18 cellular contexts compared by ENCODE assay signal in genomic region chr9:133476036-133476435, GRCh38. TPM values are rescaled to one million over a fixed set of nuclear protein-coding genes. Genes with fewer than 3 reads are reported as not detected.
DNase-seq lines count a peak whose midpoint lies in the region; ATAC-seq, FAIRE-seq and TF ChIP-seq lines count a peak whose summit lies in the region.
"Had no signal": no experiment of that assay in that cellular context is flagged by ENCODE, and none has a peak within 500 bp of the region (broad histone marks: within the 10 kb centered on the region; RNA-seq: fewer than 3 reads in every experiment).

No MANE protein-coding gene starts in this region.

- TSS peak; percentile 40 for BruUV-seq in GM12878 (replicated peaks; lab: Mats Ljungman, UMichigan)
- no TSS peak for BruUV-seq in mammary epithelial cell (replicated peaks; lab: Mats Ljungman, UMichigan)

- TF ChIP-seq POLR2A in GM12878 (IDR thresholded peaks at IDR 0.05; ENCODE audit: low read depth, low read length), result no peak

- H3K27me3 ChIP-seq in GM12878 (replicated peaks in 1 of 2; ENCODE audit: control insufficient read depth in 2 of 2, insufficient read depth in 2 of 2, low read length in 1 of 2), result no peaks in the 10 kb centered on the region
- no peaks in the 10 kb centered on the region for H3K27me3 ChIP-seq in mammary epithelial cell (ENCODE audit: insufficient read depth, low read length)
- H3K27me3 ChIP-seq: SJCRH30 had no signal

- peaks cover 15% of the 10 kb centered on the region for H3K4me1 ChIP-seq in GM12878 (ENCODE audit: control insufficient read depth, insufficient read depth, low read length)
- H3K4me1 ChIP-seq in mucosa of descending colon (ENCODE audit: low read depth), result peaks cover 23% of the 10 kb centered on the region
- H3K4me1 ChIP-seq in mammary epithelial cell (ENCODE audit: insufficient read depth, low read length), result peaks cover 23% of the 10 kb centered on the region

- POLR2A ChIA-PET in GM12878 (lab: Charles Lee) (interaction anchor here (4.0 kb wide), 1 partner anchor 16 kb away, joined by 27 read pairs; the partner anchor contains the start of gene CACFD1), T-cell (lab: Charles Lee) (no interaction called here)

- H3K27ac ChIP-seq in GM12878 (ENCODE audit: control insufficient read depth, insufficient read depth), result 0 out of 2 replicates have a peak overlapping the region, but pooled peaks have one; percentile 83
- H3K27ac ChIP-seq in mammary epithelial cell (ENCODE audit: insufficient read depth, low read depth, low read length), result no peak overlapping the region
- H3K27ac ChIP-seq: PC-9, SJCRH30 had no signal

- dilution Hi-C loops in mammary epithelial cell (cut with HindIII; ENCODE audit: low sequenced_read_pairs), result no loop called here

- peak overlapping the region; percentile 74 for H3K4me2 ChIP-seq in GM12878 (ENCODE audit: control insufficient read depth, insufficient read depth)
- H3K4me2 ChIP-seq in mammary epithelial cell (ENCODE audit: insufficient read depth, low read depth, low read length), result no peak overlapping the region
- H3K4me2 ChIP-seq: PC-9 had no signal

- ATAC-seq in natural killer cell treated with Interleukin-12 subunit alpha and Interleukin-12 subunit beta and Interleukin-15 and Interleukin-18, amount 100 ng/mL, for 72 hours, result no peak
- ATAC-seq in natural killer cell (no peak), GM12878 (no peak), mucosa of descending colon (no peak), T-cell (replicated peaks in 1 of 4) (no peak)
- ATAC-seq: CD8-positive, alpha-beta T cell had no signal

- CTCF ChIA-PET in GM12878 (lab: Yijun Ruan, JAX) (no interaction called here), mammary epithelial cell (lab: Charles Lee; ENCODE audit: low non-redundant PET) (no interaction called here), T-cell (lab: Charles Lee) (no interaction called here)

- no peaks in the 10 kb centered on the region for H3K9me3 ChIP-seq in GM12878 (replicated peaks; ENCODE audit: control insufficient read depth, insufficient read depth, low read length)
- no peaks in the 10 kb centered on the region for H3K9me3 ChIP-seq in mucosa of descending colon
- no peaks in the 10 kb centered on the region for H3K9me3 ChIP-seq in mammary epithelial cell (replicated peaks; ENCODE audit: insufficient read depth, low read length)
- H3K9me3 ChIP-seq: SJCRH30 had no signal

- H2AFZ ChIP-seq in GM12878 (ENCODE audit: control insufficient read depth, low read depth, low read length) (no peak overlapping the region), mammary epithelial cell (ENCODE audit: low read depth, low read length) (no peak overlapping the region)
- H2AFZ ChIP-seq: PC-9 had no signal

- H3K36me3 ChIP-seq in GM12878 (ENCODE audit: control insufficient read depth in 2 of 2, insufficient read depth in 2 of 2, low read length in 1 of 2) (peaks cover 9 to 24% of the 10 kb centered on the region in 2 experiments; a peak in 3 of 4 replicates), mucosa of descending colon (ENCODE audit: low read depth) (no peaks in the 10 kb centered on the region), mammary epithelial cell (ENCODE audit: insufficient read depth, low read length) (peaks cover 3% of the 10 kb centered on the region)

- H3K4me3 ChIP-seq in GM12878, result 0 out of 2 replicates have a peak overlapping the region, but pooled peaks have one; percentile 94
- no peak overlapping the region for H3K4me3 ChIP-seq in mucosa of descending colon
- no peak overlapping the region for H3K4me3 ChIP-seq in mammary epithelial cell (replicated peaks in 1 of 3; ENCODE audit: insufficient read depth in 1 of 3, low read depth in 2 of 3, low read length in 3 of 3)
- H3K4me3 ChIP-seq: PC-9, SJCRH30 had no signal

- in situ Hi-C loops in GM12878 (cut with MboI), result no loop called here
- in situ Hi-C loops in mammary epithelial cell (cut with MboI; ENCODE audit: low sequenced_read_pairs in 2 of 2), result no loop called here

- DNase-seq in natural killer cell treated with Interleukin-12 subunit alpha and Interleukin-12 subunit beta and Interleukin-15 and Interleukin-18, amount 100 ng/mL, for 72 hours (ENCODE audit: low spot score), result no peak
- no peak for DNase-seq in natural killer cell
- DNase-seq in GM12878 (ENCODE audit: low read depth, low spot score), result no peak
- peak in 2 of 3 donors; percentile 26 to 47 for DNase-seq in mucosa of descending colon
- DNase-seq in mammary epithelial cell, result no peak
- no peak for DNase-seq in T-cell
- DNase-seq in NCI-H226, result no peak
- DNase-seq in iPS-NIHi11 (ENCODE audit: low spot score), result no peak
- DNase-seq: 8988T; CD8-positive, alpha-beta T cell; HFFc6; KBM-7; NCI-H2029; NCI-H526; PC-9; SJCRH30 had no signal

- H3K36me3 Mint-ChIP-seq in natural killer cell treated with Interleukin-12 subunit alpha and Interleukin-12 subunit beta and Interleukin-15 and Interleukin-18, amount 100 ng/mL, for 72 hours, result no peaks in the 10 kb centered on the region
- H3K36me3 Mint-ChIP-seq in natural killer cell, result no peaks in the 10 kb centered on the region
- no peaks in the 10 kb centered on the region for H3K36me3 Mint-ChIP-seq in T-cell

- RAD21 ChIA-PET in GM12878 (lab: Charles Lee; ENCODE audit: unreplicated experiment), result interaction anchor here (0.9 kb wide), 1 partner anchor 15 kb away, joined by 3 read pairs; no protein-coding TSS in a partner anchor

- peaks cover 30% of the 10 kb centered on the region for H3K79me2 ChIP-seq in GM12878 (ENCODE audit: control insufficient read depth, insufficient read depth, low read length)
- peaks cover 35% of the 10 kb centered on the region for H3K79me2 ChIP-seq in mammary epithelial cell (ENCODE audit: insufficient read depth, low read length)

- peaks cover 0 to 13% of the 10 kb centered on the region in 2 donors for H3K4me1 Mint-ChIP-seq in natural killer cell treated with Interleukin-12 subunit alpha and Interleukin-12 subunit beta and Interleukin-15 and Interleukin-18, amount 100 ng/mL, for 72 hours (ENCODE audit: low read depth in 2 of 2)
- H3K4me1 Mint-ChIP-seq in natural killer cell (peaks cover 9 to 15% of the 10 kb centered on the region in 2 donors), T-cell (peaks cover 6 to 15% (median 8%) of the 10 kb centered on the region in 3 donors)

- H3K27me3 Mint-ChIP-seq in natural killer cell treated with Interleukin-12 subunit alpha and Interleukin-12 subunit beta and Interleukin-15 and Interleukin-18, amount 100 ng/mL, for 72 hours, result no peaks in the 10 kb centered on the region
- no peaks in the 10 kb centered on the region for H3K27me3 Mint-ChIP-seq in natural killer cell (ENCODE audit: low read depth in 2 of 2)
- no peaks in the 10 kb centered on the region for H3K27me3 Mint-ChIP-seq in T-cell

- no peak for TF ChIP-seq RAD21 in GM12878 (IDR thresholded peaks at IDR 0.05; ENCODE audit: insufficient read depth, low read depth, low read length)

- H3K4me3 Mint-ChIP-seq in natural killer cell treated with Interleukin-12 subunit alpha and Interleukin-12 subunit beta and Interleukin-15 and Interleukin-18, amount 100 ng/mL, for 72 hours, result peak overlapping the region; percentile 50
- H3K4me3 Mint-ChIP-seq in natural killer cell (no peak overlapping the region), T-cell (no peak overlapping the region)
- H3K4me3 Mint-ChIP-seq: CD8-positive, alpha-beta T cell; HFFc6 had no signal

- FAIRE-seq in GM12878 (lab: Jason Lieb, UNC), result no peak

- intact Hi-C loops in natural killer cell (cut with micrococcal nuclease), result no loop called here
- intact Hi-C loops in GM12878 (cut with micrococcal nuclease; ENCODE audit: unreplicated experiment), result loop anchor here (5.0 kb wide), 2 partner anchors 59 to 129 kb away; partner anchors contain the start of genes MED22, REXO4 and RPL7A
- intact Hi-C loops in mucosa of descending colon (cut with DNase I, micrococcal nuclease), result no loop called here
- intact Hi-C loops in mammary epithelial cell (cut with micrococcal nuclease), result loop anchor here (5.0 kb wide), 1 partner anchor 124 kb away; no protein-coding TSS in a partner anchor

- TF ChIP-seq EP300 in GM12878 (IDR thresholded peaks at IDR 0.05; ENCODE audit: borderline replicate concordance in 1 of 2, control insufficient read depth in 1 of 2, low read depth in 2 of 2, low read length in 2 of 2), result no peak

- H3K9ac ChIP-seq in GM12878 (ENCODE audit: control insufficient read depth, insufficient read depth, low read length), result no peak overlapping the region; the same call in 1 of the 2 replicates
- H3K9ac ChIP-seq in mammary epithelial cell (ENCODE audit: insufficient read depth, low read length), result no peak overlapping the region

- SMC1A ChIA-PET in GM12878 (lab: Charles Lee; ENCODE audit: uncharacterized antibody, unreplicated experiment), result interaction anchor here (0.7 to 1.1 kb wide), 2 partner anchors 16 to 57 kb away, joined by 3 to 5 read pairs; partner anchors contain the start of gene CACFD1

- WGBS in GM12878 (ENCODE audit: insufficient coverage, insufficient replicate concordance, low lambda C conversion rate, missing lambda C conversion rate), result 96% methylated on average over 14 of the region's 14 CpGs
- 94% methylated on average over 11 of the region's 14 CpGs for WGBS in mammary epithelial cell (ENCODE audit: low coverage, missing lambda C conversion rate)

- TF ChIP-seq CTCF in natural killer cell (IDR thresholded peaks at IDR 0.05) (no peak), GM12878 (IDR thresholded peaks at IDR 0.05 in 2 of 3, conservative IDR thresholded peaks at IDR 0.05 in 1 of 3; ENCODE audit: control insufficient read depth in 2 of 3, extremely low read depth in 1 of 3, insufficient read depth in 1 of 3, low read depth in 3 of 3, low read length in 3 of 3) (no peak), mucosa of descending colon (IDR thresholded peaks at IDR 0.05) (no peak), mammary epithelial cell (conservative IDR thresholded peaks at IDR 0.05 in 1 of 2, IDR thresholded peaks at IDR 0.05 in 1 of 2; ENCODE audit: extremely low read depth in 1 of 2, insufficient read depth in 1 of 2, low read depth in 1 of 2, low read length in 2 of 2) (no peak)

- no peaks in the 10 kb centered on the region for H3K9me3 Mint-ChIP-seq in natural killer cell treated with Interleukin-12 subunit alpha and Interleukin-12 subunit beta and Interleukin-15 and Interleukin-18, amount 100 ng/mL, for 72 hours
- H3K9me3 Mint-ChIP-seq in natural killer cell (no peaks in the 10 kb centered on the region), T-cell (no peaks in the 10 kb centered on the region)
- H3K9me3 Mint-ChIP-seq: CD8-positive, alpha-beta T cell; HFFc6 had no signal

- peak overlapping the region in 1 of 2 donors; percentile 83 for H3K27ac Mint-ChIP-seq in natural killer cell treated with Interleukin-12 subunit alpha and Interleukin-12 subunit beta and Interleukin-15 and Interleukin-18, amount 100 ng/mL, for 72 hours
- no peak overlapping the region for H3K27ac Mint-ChIP-seq in natural killer cell
- H3K27ac Mint-ChIP-seq in T-cell, result no peak overlapping the region
- H3K27ac Mint-ChIP-seq: CD8-positive, alpha-beta T cell; HFFc6 had no signal

- H4K20me1 ChIP-seq in GM12878 (ENCODE audit: control insufficient read depth, insufficient read depth), result peaks cover 3% of the 10 kb centered on the region; the same call in 1 of the 2 replicates
- no peaks in the 10 kb centered on the region for H4K20me1 ChIP-seq in mammary epithelial cell (ENCODE audit: insufficient read depth, low read length)

RNA-seq across cellular contexts. Expression of gene SLC2A6, which starts 2.9 kb away (rescaled TPM):
- total RNA-seq in natural killer cell treated with Interleukin-12 subunit alpha and Interleukin-12 subunit beta and Interleukin-15 and Interleukin-18, amount 100 ng/mL, for 72 hours, result 10 to 100 TPM; 15.0 to 42.3 TPM
- total RNA-seq in natural killer cell (10 to 100 TPM in 2 of 3 donors, 1 to 10 TPM in 1; 5.0 to 20.1 (median 18.5) TPM), GM12878 (2014; rRNA removed) (30.4 and 32.4 TPM in 2 replicates), GM12878 (2014; rRNA removed; fragmentation: Illumina TruSeq; extraction: Trizol) (8.3 and 9.4 TPM in 2 replicates), GM12878 (2021) (34.1 and 36.4 TPM in 2 replicates), mucosa of descending colon (1 to 10 TPM; 2.6 to 5.3 (median 2.8) TPM), mammary epithelial cell (10 to 100 TPM; 24.7 to 31.3 TPM), T-cell (1 to 10 TPM; 3.6 to 6.1 (median 4.9) TPM)
- total RNA-seq in GM12878 (2013; cell fraction: nucleolus; rRNA removed), result 74.1 and 77.8 TPM in 2 replicates
- polyA plus RNA-seq in GM12878 (2011; ENCODE audit: low read depth), result 4.8 TPM
- polyA plus RNA-seq in GM12878 (2011; rRNA removed) (4.3 and 11.7 TPM in 2 replicates), GM12878 (2014; fragmentation: Illumina TruSeq; extraction: Trizol) (4.3 and 6.6 TPM in 2 replicates), GM12878 (2014; fragmentation: Nextera tagmentation; extraction: Ambion mirVana) (1 to 10 TPM; 1.1 to 6.1 TPM), GM12878 (2014; rRNA removed) (37.9 and 44.7 TPM in 2 replicates), GM12878 (2016; fragmentation: Nextera tagmentation; extraction: Ambion mirVana) (10 to 100 TPM; 24.8 to 28.0 TPM), mammary epithelial cell (31.1 TPM)
- 15.7 and 29.5 TPM in 2 replicates for polyA plus RNA-seq in GM12878 (2011; cell fraction: cytosol; rRNA removed)
- 26.2 and 33.5 TPM in 2 replicates for polyA plus RNA-seq in GM12878 (2011; cell fraction: nucleus; rRNA removed)
- 15.2 and 16.5 TPM in 2 replicates for polyA plus RNA-seq in GM12878 (2012)
- 11.8 and 29.6 TPM in 2 replicates for polyA minus RNA-seq in GM12878 (2011; rRNA and poly(A)+ RNA removed)
- polyA minus RNA-seq in GM12878 (2011; cell fraction: cytosol; rRNA and poly(A)+ RNA removed), result 13.6 and 14.0 TPM in 2 replicates
- polyA minus RNA-seq in GM12878 (2011; cell fraction: nucleus; rRNA and poly(A)+ RNA removed), result 38.4 and 46.0 TPM in 2 replicates
- polyA minus RNA-seq in mammary epithelial cell, result 16.3 TPM

RNA-seq across cellular contexts. Expression of gene CACFD1, which starts 16.3 kb away (rescaled TPM):
- total RNA-seq in natural killer cell treated with Interleukin-12 subunit alpha and Interleukin-12 subunit beta and Interleukin-15 and Interleukin-18, amount 100 ng/mL, for 72 hours, result 1 to 10 TPM; 2.4 to 7.0 TPM
- total RNA-seq in natural killer cell (1 to 10 TPM; 4.5 to 8.3 (median 5.4) TPM), GM12878 (2014; rRNA removed) (1.6 and 2.3 TPM in 2 replicates), GM12878 (2014; rRNA removed; fragmentation: Illumina TruSeq; extraction: Trizol) (0.45 and 0.64 TPM in 2 replicates), GM12878 (2021) (2.7 and 4.0 TPM in 2 replicates), mucosa of descending colon (10 to 100 TPM; 42.7 to 84.2 (median 54.1) TPM), mammary epithelial cell (1 to 10 TPM; 4.4 to 6.8 TPM), T-cell (1 to 10 TPM; 2.6 to 5.2 (median 3.7) TPM)
- 8.8 and 9.0 TPM in 2 replicates for total RNA-seq in GM12878 (2013; cell fraction: nucleolus; rRNA removed)
- polyA plus RNA-seq in GM12878 (2011; ENCODE audit: low read depth), result 0.87 TPM
- polyA plus RNA-seq in GM12878 (2011; rRNA removed) (2.7 and 5.8 TPM in 2 replicates), GM12878 (2014; fragmentation: Illumina TruSeq; extraction: Trizol) (0.14 and 0.35 TPM in 2 replicates), GM12878 (2014; fragmentation: Nextera tagmentation; extraction: Ambion mirVana) (under 1 TPM in 1 of 2 experiments, not detected in 1; 0.09 TPM), GM12878 (2014; rRNA removed) (1.4 and 3.6 TPM in 2 replicates), GM12878 (2016; fragmentation: Nextera tagmentation; extraction: Ambion mirVana) (1 to 10 TPM in 1 of 2 experiments, under 1 TPM in 1; 0.98 to 1.4 TPM), mammary epithelial cell (2.3 TPM)
- polyA plus RNA-seq in GM12878 (2011; cell fraction: cytosol; rRNA removed), result 5.2 and 7.4 TPM in 2 replicates
- 11.7 and 14.1 TPM in 2 replicates for polyA plus RNA-seq in GM12878 (2011; cell fraction: nucleus; rRNA removed)
- 2.4 and 2.6 TPM in 2 replicates for polyA plus RNA-seq in GM12878 (2012)
- 5.6 and 10.7 TPM in 2 replicates for polyA minus RNA-seq in GM12878 (2011; rRNA and poly(A)+ RNA removed)
- polyA minus RNA-seq in GM12878 (2011; cell fraction: cytosol; rRNA and poly(A)+ RNA removed), result 3.0 and 4.4 TPM in 2 replicates
- 11.6 and 16.0 TPM in 2 replicates for polyA minus RNA-seq in GM12878 (2011; cell fraction: nucleus; rRNA and poly(A)+ RNA removed)
- 19.3 TPM for polyA minus RNA-seq in mammary epithelial cell

RNA-seq across cellular contexts. Expression of gene MYMK, which starts 48.7 kb away (rescaled TPM):
- not detected for total RNA-seq in natural killer cell treated with Interleukin-12 subunit alpha and Interleukin-12 subunit beta and Interleukin-15 and Interleukin-18, amount 100 ng/mL, for 72 hours
- total RNA-seq in natural killer cell (not detected), GM12878 (2014; rRNA removed) (not detected in 2 replicates), GM12878 (2014; rRNA removed; fragmentation: Illumina TruSeq; extraction: Trizol) (not detected in 2 replicates), GM12878 (2021) (not detected in 2 replicates), mucosa of descending colon (not detected), mammary epithelial cell (not detected), T-cell (not detected)
- not detected in 2 replicates for total RNA-seq in GM12878 (2013; cell fraction: nucleolus; rRNA removed)
- not detected for polyA plus RNA-seq in GM12878 (2011; ENCODE audit: low read depth)
- polyA plus RNA-seq in GM12878 (2011; rRNA removed) (not detected in 2 replicates), GM12878 (2014; fragmentation: Illumina TruSeq; extraction: Trizol) (not detected in 2 replicates), GM12878 (2014; fragmentation: Nextera tagmentation; extraction: Ambion mirVana) (not detected), GM12878 (2014; rRNA removed) (not detected in 2 replicates), GM12878 (2016; fragmentation: Nextera tagmentation; extraction: Ambion mirVana) (not detected), mammary epithelial cell (not detected)
- not detected in 2 replicates for polyA plus RNA-seq in GM12878 (2011; cell fraction: cytosol; rRNA removed)
- polyA plus RNA-seq in GM12878 (2011; cell fraction: nucleus; rRNA removed), result not detected in 2 replicates
- not detected in 2 replicates for polyA plus RNA-seq in GM12878 (2012)
- polyA minus RNA-seq in GM12878 (2011; rRNA and poly(A)+ RNA removed), result not detected in 2 replicates
- polyA minus RNA-seq in GM12878 (2011; cell fraction: cytosol; rRNA and poly(A)+ RNA removed), result not detected in 2 replicates
- polyA minus RNA-seq in GM12878 (2011; cell fraction: nucleus; rRNA and poly(A)+ RNA removed), result not detected in 2 replicates
- polyA minus RNA-seq in mammary epithelial cell, result not detected
- total RNA-seq: CD8-positive, alpha-beta T cell; H4; HFFc6; PC-9 had no signal
- polyA plus RNA-seq: BJ had no signal

RNA-seq across cellular contexts. Expression of gene ADAMTS13, which starts 53.9 kb away (rescaled TPM):
- 1 to 10 TPM in 1 of 2 donors, under 1 TPM in 1; 0.67 to 1.1 TPM for total RNA-seq in natural killer cell treated with Interleukin-12 subunit alpha and Interleukin-12 subunit beta and Interleukin-15 and Interleukin-18, amount 100 ng/mL, for 72 hours
- 1 to 10 TPM; 2.3 to 3.0 (median 2.8) TPM for total RNA-seq in natural killer cell
- total RNA-seq in GM12878 (2013; cell fraction: nucleolus; rRNA removed), result 3.1 and 3.2 TPM in 2 replicates
- total RNA-seq in GM12878 (2014; rRNA removed), result 0.28 and 0.33 TPM in 2 replicates
- 0.18 and 0.28 TPM in 2 replicates for total RNA-seq in GM12878 (2014; rRNA removed; fragmentation: Illumina TruSeq; extraction: Trizol)
- total RNA-seq in GM12878 (2021), result 1.2 and 2.0 TPM in 2 replicates
- polyA plus RNA-seq in GM12878 (2011; ENCODE audit: low read depth), result 1.1 TPM
- 0.82 and 1.7 TPM in 2 replicates for polyA plus RNA-seq in GM12878 (2011; rRNA removed)
- 1.3 and 2.1 TPM in 2 replicates for polyA plus RNA-seq in GM12878 (2011; cell fraction: cytosol; rRNA removed)
- polyA plus RNA-seq in GM12878 (2011; cell fraction: nucleus; rRNA removed), result 14.0 and 17.9 TPM in 2 replicates
- 2.4 and 2.6 TPM in 2 replicates for polyA plus RNA-seq in GM12878 (2012)
- 0.22 and 0.28 TPM in 2 replicates for polyA plus RNA-seq in GM12878 (2014; fragmentation: Illumina TruSeq; extraction: Trizol)
- polyA plus RNA-seq in GM12878 (2014; fragmentation: Nextera tagmentation; extraction: Ambion mirVana), result under 1 TPM; 0.08 to 0.15 TPM
- 1.2 and 2.4 TPM in 2 replicates for polyA plus RNA-seq in GM12878 (2014; rRNA removed)
- under 1 TPM; 0.28 to 0.37 TPM for polyA plus RNA-seq in GM12878 (2016; fragmentation: Nextera tagmentation; extraction: Ambion mirVana)
- polyA minus RNA-seq in GM12878 (2011; rRNA and poly(A)+ RNA removed), result 0.88 and 1.5 TPM in 2 replicates
- polyA minus RNA-seq in GM12878 (2011; cell fraction: cytosol; rRNA and poly(A)+ RNA removed), result 0.40 and 0.83 TPM in 2 replicates
- 1.8 and 1.9 TPM in 2 replicates for polyA minus RNA-seq in GM12878 (2011; cell fraction: nucleus; rRNA and poly(A)+ RNA removed)
- total RNA-seq in mucosa of descending colon, result 1 to 10 TPM; 3.3 to 5.0 (median 3.6) TPM
- total RNA-seq in mammary epithelial cell, result 1 to 10 TPM; 2.0 to 5.2 TPM
- polyA plus RNA-seq in mammary epithelial cell, result 1.8 TPM
- polyA minus RNA-seq in mammary epithelial cell, result 1.9 TPM
- total RNA-seq in T-cell, result 1 to 10 TPM; 1.3 to 3.3 (median 2.4) TPM

RNA-seq across cellular contexts. Expression of gene REXO4, which starts 58.2 kb away (rescaled TPM):
- 10 to 100 TPM; 34.3 to 55.1 TPM for total RNA-seq in natural killer cell treated with Interleukin-12 subunit alpha and Interleukin-12 subunit beta and Interleukin-15 and Interleukin-18, amount 100 ng/mL, for 72 hours
- 10 to 100 TPM; 14.2 to 21.6 (median 18.8) TPM for total RNA-seq in natural killer cell
- total RNA-seq in GM12878 (2013; cell fraction: nucleolus; rRNA removed), result 28.7 and 29.1 TPM in 2 replicates
- total RNA-seq in GM12878 (2014; rRNA removed), result 31.5 and 33.3 TPM in 2 replicates
- total RNA-seq in GM12878 (2014; rRNA removed; fragmentation: Illumina TruSeq; extraction: Trizol), result 16.5 and 20.9 TPM in 2 replicates
- total RNA-seq in GM12878 (2021), result 42.1 and 43.9 TPM in 2 replicates
- 12.9 TPM for polyA plus RNA-seq in GM12878 (2011; ENCODE audit: low read depth)
- polyA plus RNA-seq in GM12878 (2011; rRNA removed), result 23.8 and 27.7 TPM in 2 replicates
- polyA plus RNA-seq in GM12878 (2011; cell fraction: cytosol; rRNA removed), result 30.9 and 39.6 TPM in 2 replicates
- polyA plus RNA-seq in GM12878 (2011; cell fraction: nucleus; rRNA removed), result 23.1 and 30.9 TPM in 2 replicates
- 22.7 and 26.6 TPM in 2 replicates for polyA plus RNA-seq in GM12878 (2012)
- polyA plus RNA-seq in GM12878 (2014; fragmentation: Illumina TruSeq; extraction: Trizol), result 16.4 and 24.8 TPM in 2 replicates
- 1 to 10 TPM; 2.7 to 8.4 TPM for polyA plus RNA-seq in GM12878 (2014; fragmentation: Nextera tagmentation; extraction: Ambion mirVana)
- 37.9 and 39.6 TPM in 2 replicates for polyA plus RNA-seq in GM12878 (2014; rRNA removed)
- 10 to 100 TPM; 34.0 to 38.9 TPM for polyA plus RNA-seq in GM12878 (2016; fragmentation: Nextera tagmentation; extraction: Ambion mirVana)
- polyA minus RNA-seq in GM12878 (2011; rRNA and poly(A)+ RNA removed), result 18.3 and 28.3 TPM in 2 replicates
- polyA minus RNA-seq in GM12878 (2011; cell fraction: cytosol; rRNA and poly(A)+ RNA removed), result 12.6 and 13.8 TPM in 2 replicates
- 8.9 and 15.5 TPM in 2 replicates for polyA minus RNA-seq in GM12878 (2011; cell fraction: nucleus; rRNA and poly(A)+ RNA removed)
- 10 to 100 TPM; 18.7 to 26.0 (median 20.1) TPM for total RNA-seq in mucosa of descending colon
- total RNA-seq in mammary epithelial cell, result 10 to 100 TPM; 14.8 to 33.1 TPM
- 27.9 TPM for polyA plus RNA-seq in mammary epithelial cell
- 14.7 TPM for polyA minus RNA-seq in mammary epithelial cell
- total RNA-seq in T-cell, result 10 to 100 TPM; 23.6 to 44.5 (median 34.9) TPM

Comparison
In these comparisons a context has a peak if more than half of its experiments do, and no peak if none do; other contexts are left out.
1. DNase-seq: peak in mucosa of descending colon (2 of 3); none in natural killer cell treated with Interleukin-12 subunit alpha and Interleukin-12 subunit beta and Interleukin-15 and Interleukin-18, amount 100 ng/mL, for 72 hours (single experiment), natural killer cell (single experiment), GM12878 (single experiment), mammary epithelial cell (single experiment), T-cell (0 of 34), NCI-H226 (single experiment) and iPS-NIHi11 (single experiment).
2. RNA of gene CACFD1, which starts 16.3 kb away (total RNA-seq): 42.7 to 84.2 TPM in mucosa of descending colon; 2.4 to 7.0 TPM in natural killer cell treated with Interleukin-12 subunit alpha and Interleukin-12 subunit beta and Interleukin-15 and Interleukin-18, amount 100 ng/mL, for 72 hours, 4.4 to 6.8 TPM in mammary epithelial cell, 4.5 to 8.3 TPM in natural killer cell, 2.6 to 5.2 TPM in T-cell and 0.45 to 9.0 TPM in GM12878; every median in the first group is over 4 times any median in the second.
3. intact Hi-C loops: an anchor here in GM12878 (5.0 kb wide) and mammary epithelial cell (5.0 kb wide); none called in natural killer cell and mucosa of descending colon.